In genomic region chr6:28866342-28867077, GRCh38 we compare ENCODE assay signal across 1 cellular context.
TF ChIP-seq lines count a peak whose summit lies in the region.

No MANE protein-coding gene starts in this region.

TF ChIP-seq in HepG2, 621 proteins besides CTCF, POLR2A, EP300 and RAD21 (continued from another document and continues in another):
- TF ChIP-seq ZNF678 (CRISPR knock-in tag; IDR thresholded peaks at IDR 0.05) (no peak; the same call in 1 of the 2 replicates), NCOA5 (CRISPR knock-in tag; IDR thresholded peaks at IDR 0.05) (no peak), HHEX (CRISPR knock-in tag; IDR thresholded peaks at IDR 0.05) (no peak), ZNF225 (CRISPR knock-in tag; IDR thresholded peaks at IDR 0.05) (peak; percentile 90; the same call in 1 of the 2 replicates), ZNF251 (CRISPR knock-in tag; IDR thresholded peaks at IDR 0.05) (peak; percentile 62; the same call in 1 of the 2 replicates), HNRNPL (IDR thresholded peaks at IDR 0.05; ENCODE audit: low read depth, low read length) (no peak), LCORL (IDR thresholded peaks at IDR 0.05) (no peak), LCORL (CRISPR knock-in tag; IDR thresholded peaks at IDR 0.05) (peak; percentile 64; the same call in 1 of the 2 replicates), ZSCAN12 (CRISPR knock-in tag; IDR thresholded peaks at IDR 0.05) (peak; percentile 69; the same call in 1 of the 2 replicates), ZNF639 (CRISPR knock-in tag; conservative IDR thresholded peaks at IDR 0.05) (no peak), ZNF350 (CRISPR knock-in tag; IDR thresholded peaks at IDR 0.05; ENCODE audit: borderline replicate concordance, low read depth) (peak; percentile 85), ZSCAN20 (CRISPR knock-in tag; IDR thresholded peaks at IDR 0.05; ENCODE audit: borderline replicate concordance) (no peak; the same call in 1 of the 2 replicates), ZNF780A (CRISPR knock-in tag; IDR thresholded peaks at IDR 0.05) (no peak), GMEB2 (CRISPR knock-in tag; IDR thresholded peaks at IDR 0.05; ENCODE audit: low read depth) (no peak), MED13 (CRISPR knock-in tag; IDR thresholded peaks at IDR 0.05) (peak; percentile 85; the same call in 1 of the 2 replicates), PRMT3 (CRISPR knock-in tag; IDR thresholded peaks at IDR 0.05; ENCODE audit: borderline replicate concordance, low read depth) (peak; percentile 88; the same call in 1 of the 2 replicates), MEF2D (CRISPR knock-in tag; IDR thresholded peaks at IDR 0.05) (no peak), DNMT1 (CRISPR knock-in tag; IDR thresholded peaks at IDR 0.05) (no peak), CREB3 (CRISPR knock-in tag; IDR thresholded peaks at IDR 0.05) (peak; percentile 77; the same call in 1 of the 2 replicates), ISL2 (CRISPR knock-in tag; IDR thresholded peaks at IDR 0.05) (peak; percentile 64), ISX (CRISPR knock-in tag; conservative IDR thresholded peaks at IDR 0.05) (peak; percentile 90; the same call in 1 of the 2 replicates), AKAP8 (CRISPR knock-in tag; IDR thresholded peaks at IDR 0.05) (no peak), ZFP90 (CRISPR knock-in tag; IDR thresholded peaks at IDR 0.05; ENCODE audit: borderline replicate concordance) (peak; percentile 77; the same call in 1 of the 2 replicates), SMYD3 (CRISPR knock-in tag; IDR thresholded peaks at IDR 0.05) (no peak), SKIL (CRISPR knock-in tag; IDR thresholded peaks at IDR 0.05; ENCODE audit: borderline replicate concordance) (no peak), PITX1 (CRISPR knock-in tag; IDR thresholded peaks at IDR 0.05) (peak; percentile 82), MTF2 (CRISPR knock-in tag; IDR thresholded peaks at IDR 0.05; ENCODE audit: borderline replicate concordance) (peak; percentile 96), ZNF263 (CRISPR knock-in tag; IDR thresholded peaks at IDR 0.05) (peak; percentile 69), BHLHE40 (IDR thresholded peaks at IDR 0.05; ENCODE audit: low read length) (0 out of 2 replicates have a peak, but pooled peaks have one; percentile 22), ZNF816 (CRISPR knock-in tag; IDR thresholded peaks at IDR 0.05; ENCODE audit: borderline replicate concordance) (no peak), ATRX (CRISPR knock-in tag; IDR thresholded peaks at IDR 0.05; ENCODE audit: borderline replicate concordance) (no peak), KLF13 (CRISPR knock-in tag; IDR thresholded peaks at IDR 0.05) (peak; percentile 85; the same call in 1 of the 2 replicates), GLI4 (CRISPR knock-in tag; IDR thresholded peaks at IDR 0.05; ENCODE audit: borderline replicate concordance) (peak; percentile 63; the same call in 1 of the 2 replicates), THAP11 (CRISPR knock-in tag; IDR thresholded peaks at IDR 0.05) (peak; percentile 60), EZH2 (conservative IDR thresholded peaks at IDR 0.05; ENCODE audit: low read depth, low read length) (no peak), SKI (IDR thresholded peaks at IDR 0.05; ENCODE audit: partially characterized antibody) (peak; percentile 12)
- TF ChIP-seq, protein P1, sequence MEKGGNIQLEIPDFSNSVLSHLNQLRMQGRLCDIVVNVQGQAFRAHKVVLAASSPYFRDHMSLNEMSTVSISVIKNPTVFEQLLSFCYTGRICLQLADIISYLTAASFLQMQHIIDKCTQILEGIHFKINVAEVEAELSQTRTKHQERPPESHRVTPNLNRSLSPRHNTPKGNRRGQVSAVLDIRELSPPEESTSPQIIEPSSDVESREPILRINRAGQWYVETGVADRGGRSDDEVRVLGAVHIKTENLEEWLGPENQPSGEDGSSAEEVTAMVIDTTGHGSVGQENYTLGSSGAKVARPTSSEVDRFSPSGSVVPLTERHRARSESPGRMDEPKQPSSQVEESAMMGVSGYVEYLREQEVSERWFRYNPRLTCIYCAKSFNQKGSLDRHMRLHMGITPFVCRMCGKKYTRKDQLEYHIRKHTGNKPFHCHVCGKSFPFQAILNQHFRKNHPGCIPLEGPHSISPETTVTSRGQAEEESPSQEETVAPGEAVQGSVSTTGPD (CRISPR knock-in tag; IDR thresholded peaks at IDR 0.05), result no peak
- TF ChIP-seq, protein P2, sequence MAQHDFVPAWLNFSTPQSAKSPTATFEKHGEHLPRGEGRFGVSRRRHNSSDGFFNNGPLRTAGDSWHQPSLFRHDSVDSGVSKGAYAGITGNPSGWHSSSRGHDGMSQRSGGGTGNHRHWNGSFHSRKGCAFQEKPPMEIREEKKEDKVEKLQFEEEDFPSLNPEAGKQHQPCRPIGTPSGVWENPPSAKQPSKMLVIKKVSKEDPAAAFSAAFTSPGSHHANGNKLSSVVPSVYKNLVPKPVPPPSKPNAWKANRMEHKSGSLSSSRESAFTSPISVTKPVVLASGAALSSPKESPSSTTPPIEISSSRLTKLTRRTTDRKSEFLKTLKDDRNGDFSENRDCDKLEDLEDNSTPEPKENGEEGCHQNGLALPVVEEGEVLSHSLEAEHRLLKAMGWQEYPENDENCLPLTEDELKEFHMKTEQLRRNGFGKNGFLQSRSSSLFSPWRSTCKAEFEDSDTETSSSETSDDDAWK (CRISPR knock-in tag; IDR thresholded peaks at IDR 0.05), result no peak
- TF ChIP-seq, protein P3, sequence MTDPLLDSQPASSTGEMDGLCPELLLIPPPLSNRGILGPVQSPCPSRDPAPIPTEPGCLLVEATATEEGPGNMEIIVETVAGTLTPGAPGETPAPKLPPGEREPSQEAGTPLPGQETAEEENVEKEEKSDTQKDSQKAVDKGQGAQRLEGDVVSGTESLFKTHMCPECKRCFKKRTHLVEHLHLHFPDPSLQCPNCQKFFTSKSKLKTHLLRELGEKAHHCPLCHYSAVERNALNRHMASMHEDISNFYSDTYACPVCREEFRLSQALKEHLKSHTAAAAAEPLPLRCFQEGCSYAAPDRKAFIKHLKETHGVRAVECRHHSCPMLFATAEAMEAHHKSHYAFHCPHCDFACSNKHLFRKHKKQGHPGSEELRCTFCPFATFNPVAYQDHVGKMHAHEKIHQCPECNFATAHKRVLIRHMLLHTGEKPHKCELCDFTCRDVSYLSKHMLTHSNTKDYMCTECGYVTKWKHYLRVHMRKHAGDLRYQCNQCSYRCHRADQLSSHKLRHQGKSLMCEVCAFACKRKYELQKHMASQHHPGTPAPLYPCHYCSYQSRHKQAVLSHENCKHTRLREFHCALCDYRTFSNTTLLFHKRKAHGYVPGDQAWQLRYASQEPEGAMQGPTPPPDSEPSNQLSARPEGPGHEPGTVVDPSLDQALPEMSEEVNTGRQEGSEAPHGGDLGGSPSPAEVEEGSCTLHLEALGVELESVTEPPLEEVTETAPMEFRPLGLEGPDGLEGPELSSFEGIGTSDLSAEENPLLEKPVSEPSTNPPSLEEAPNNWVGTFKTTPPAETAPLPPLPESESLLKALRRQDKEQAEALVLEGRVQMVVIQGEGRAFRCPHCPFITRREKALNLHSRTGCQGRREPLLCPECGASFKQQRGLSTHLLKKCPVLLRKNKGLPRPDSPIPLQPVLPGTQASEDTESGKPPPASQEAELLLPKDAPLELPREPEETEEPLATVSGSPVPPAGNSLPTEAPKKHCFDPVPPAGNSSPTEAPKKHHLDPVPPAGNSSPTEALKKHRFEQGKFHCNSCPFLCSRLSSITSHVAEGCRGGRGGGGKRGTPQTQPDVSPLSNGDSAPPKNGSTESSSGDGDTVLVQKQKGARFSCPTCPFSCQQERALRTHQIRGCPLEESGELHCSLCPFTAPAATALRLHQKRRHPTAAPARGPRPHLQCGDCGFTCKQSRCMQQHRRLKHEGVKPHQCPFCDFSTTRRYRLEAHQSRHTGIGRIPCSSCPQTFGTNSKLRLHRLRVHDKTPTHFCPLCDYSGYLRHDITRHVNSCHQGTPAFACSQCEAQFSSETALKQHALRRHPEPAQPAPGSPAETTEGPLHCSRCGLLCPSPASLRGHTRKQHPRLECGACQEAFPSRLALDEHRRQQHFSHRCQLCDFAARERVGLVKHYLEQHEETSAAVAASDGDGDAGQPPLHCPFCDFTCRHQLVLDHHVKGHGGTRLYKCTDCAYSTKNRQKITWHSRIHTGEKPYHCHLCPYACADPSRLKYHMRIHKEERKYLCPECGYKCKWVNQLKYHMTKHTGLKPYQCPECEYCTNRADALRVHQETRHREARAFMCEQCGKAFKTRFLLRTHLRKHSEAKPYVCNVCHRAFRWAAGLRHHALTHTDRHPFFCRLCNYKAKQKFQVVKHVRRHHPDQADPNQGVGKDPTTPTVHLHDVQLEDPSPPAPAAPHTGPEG (CRISPR knock-in tag; IDR thresholded peaks at IDR 0.05), result peak; percentile 91
- TF ChIP-seq, protein P4, sequence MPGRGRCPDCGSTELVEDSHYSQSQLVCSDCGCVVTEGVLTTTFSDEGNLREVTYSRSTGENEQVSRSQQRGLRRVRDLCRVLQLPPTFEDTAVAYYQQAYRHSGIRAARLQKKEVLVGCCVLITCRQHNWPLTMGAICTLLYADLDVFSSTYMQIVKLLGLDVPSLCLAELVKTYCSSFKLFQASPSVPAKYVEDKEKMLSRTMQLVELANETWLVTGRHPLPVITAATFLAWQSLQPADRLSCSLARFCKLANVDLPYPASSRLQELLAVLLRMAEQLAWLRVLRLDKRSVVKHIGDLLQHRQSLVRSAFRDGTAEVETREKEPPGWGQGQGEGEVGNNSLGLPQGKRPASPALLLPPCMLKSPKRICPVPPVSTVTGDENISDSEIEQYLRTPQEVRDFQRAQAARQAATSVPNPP (CRISPR knock-in tag; IDR thresholded peaks at IDR 0.05), result peak; percentile 84
- TF ChIP-seq, protein P5, sequence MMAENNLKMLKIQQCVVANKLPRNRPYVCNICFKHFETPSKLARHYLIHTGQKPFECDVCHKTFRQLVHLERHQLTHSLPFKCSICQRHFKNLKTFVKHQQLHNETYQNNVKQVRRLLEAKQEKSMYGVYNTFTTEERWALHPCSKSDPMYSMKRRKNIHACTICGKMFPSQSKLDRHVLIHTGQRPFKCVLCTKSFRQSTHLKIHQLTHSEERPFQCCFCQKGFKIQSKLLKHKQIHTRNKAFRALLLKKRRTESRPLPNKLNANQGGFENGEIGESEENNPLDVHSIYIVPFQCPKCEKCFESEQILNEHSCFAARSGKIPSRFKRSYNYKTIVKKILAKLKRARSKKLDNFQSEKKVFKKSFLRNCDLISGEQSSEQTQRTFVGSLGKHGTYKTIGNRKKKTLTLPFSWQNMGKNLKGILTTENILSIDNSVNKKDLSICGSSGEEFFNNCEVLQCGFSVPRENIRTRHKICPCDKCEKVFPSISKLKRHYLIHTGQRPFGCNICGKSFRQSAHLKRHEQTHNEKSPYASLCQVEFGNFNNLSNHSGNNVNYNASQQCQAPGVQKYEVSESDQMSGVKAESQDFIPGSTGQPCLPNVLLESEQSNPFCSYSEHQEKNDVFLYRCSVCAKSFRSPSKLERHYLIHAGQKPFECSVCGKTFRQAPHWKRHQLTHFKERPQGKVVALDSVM (CRISPR knock-in tag; IDR thresholded peaks at IDR 0.05), result peak; percentile 88
- TF ChIP-seq, protein P6, sequence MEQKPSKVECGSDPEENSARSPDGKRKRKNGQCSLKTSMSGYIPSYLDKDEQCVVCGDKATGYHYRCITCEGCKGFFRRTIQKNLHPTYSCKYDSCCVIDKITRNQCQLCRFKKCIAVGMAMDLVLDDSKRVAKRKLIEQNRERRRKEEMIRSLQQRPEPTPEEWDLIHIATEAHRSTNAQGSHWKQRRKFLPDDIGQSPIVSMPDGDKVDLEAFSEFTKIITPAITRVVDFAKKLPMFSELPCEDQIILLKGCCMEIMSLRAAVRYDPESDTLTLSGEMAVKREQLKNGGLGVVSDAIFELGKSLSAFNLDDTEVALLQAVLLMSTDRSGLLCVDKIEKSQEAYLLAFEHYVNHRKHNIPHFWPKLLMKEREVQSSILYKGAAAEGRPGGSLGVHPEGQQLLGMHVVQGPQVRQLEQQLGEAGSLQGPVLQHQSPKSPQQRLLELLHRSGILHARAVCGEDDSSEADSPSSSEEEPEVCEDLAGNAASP (CRISPR knock-in tag; IDR thresholded peaks at IDR 0.05; ENCODE audit: borderline replicate concordance), result peak; percentile 54; the same call in 1 of the 2 replicates
- TF ChIP-seq, protein P7, sequence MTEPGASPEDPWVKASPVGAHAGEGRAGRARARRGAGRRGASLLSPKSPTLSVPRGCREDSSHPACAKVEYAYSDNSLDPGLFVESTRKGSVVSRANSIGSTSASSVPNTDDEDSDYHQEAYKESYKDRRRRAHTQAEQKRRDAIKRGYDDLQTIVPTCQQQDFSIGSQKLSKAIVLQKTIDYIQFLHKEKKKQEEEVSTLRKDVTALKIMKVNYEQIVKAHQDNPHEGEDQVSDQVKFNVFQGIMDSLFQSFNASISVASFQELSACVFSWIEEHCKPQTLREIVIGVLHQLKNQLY (CRISPR knock-in tag; IDR thresholded peaks at IDR 0.05), result no peak
